ENCODE assay signal across 28 cellular contexts in genomic region chr9:134951461-134951860, GRCh38. TPM values are rescaled to one million over a fixed set of nuclear protein-coding genes. Genes with fewer than 3 reads are reported as not detected.
DNase-seq lines count a peak whose midpoint lies in the region; ATAC-seq and TF ChIP-seq lines count a peak whose summit lies in the region.
"Had no signal": no experiment of that assay in that cellular context is flagged by ENCODE, and none has a peak within 500 bp of the region (broad histone marks: within the 10 kb centered on the region; RNA-seq: fewer than 3 reads in every experiment).

No MANE protein-coding gene starts in this region.

- H3K27me3 ChIP-seq in RWPE2 (ENCODE audit: insufficient read depth, poor library complexity, severe bottlenecking): peaks cover 12% of the 10 kb centered on the region
- H3K27me3 ChIP-seq in spleen (replicated peaks in 1 of 7): peaks cover 0 to 13% (median 0%) of the 10 kb centered on the region in 7 donors
- no peaks in the 10 kb centered on the region for H3K27me3 ChIP-seq in trophoblast cell (ENCODE audit: insufficient read depth, low read length)
- H3K27me3 ChIP-seq: BE2C had no signal

- no peak overlapping the region for H2AFZ ChIP-seq in trophoblast cell (ENCODE audit: insufficient read depth, low read length, poor library complexity)
- H2AFZ ChIP-seq: PC-9 had no signal

- 90 to 96% (median 94%) methylated on average over 11 of the region's 11 CpGs for WGBS in spleen, 5 donors
- WGBS in trophoblast cell (ENCODE audit: extremely low coverage, insufficient coverage, insufficient read length): no CpG with 5 or more reads among the region's 11 CpGs

- no peak overlapping the region for H3K9ac ChIP-seq in trophoblast cell (ENCODE audit: low read length)
- H3K9ac ChIP-seq: KMS-11 had no signal

- no peak overlapping the region for H2BK12ac ChIP-seq in trophoblast cell (ENCODE audit: low read length)

- no peak for TF ChIP-seq POLR2A in spleen (IDR thresholded peaks at IDR 0.05)

- H2BK5ac ChIP-seq in trophoblast cell (ENCODE audit: low read depth, low read length, poor library complexity): no peak overlapping the region

- H3K9me3 ChIP-seq in RWPE2 (ENCODE audit: severe bottlenecking): no peaks in the 10 kb centered on the region
- peaks cover 0 to 6% (median 0%) of the 10 kb centered on the region in 8 donors for H3K9me3 ChIP-seq in spleen
- H3K9me3 ChIP-seq in trophoblast cell (ENCODE audit: insufficient read depth, low read depth, low read length): peaks cover 2% of the 10 kb centered on the region
- H3K9me3 ChIP-seq: BE2C had no signal

- no peaks in the 10 kb centered on the region for H3K4me1 ChIP-seq in RWPE2 (ENCODE audit: insufficient read depth, poor library complexity, severe bottlenecking)
- no peaks in the 10 kb centered on the region for H3K4me1 ChIP-seq in spleen
- no peaks in the 10 kb centered on the region for H3K4me1 ChIP-seq in trophoblast cell (ENCODE audit: control insufficient read depth in 1 of 2, insufficient read depth in 2 of 2, low read length in 2 of 2)

- no peak overlapping the region for H4K91ac ChIP-seq in trophoblast cell (ENCODE audit: low read depth, low read length)

- H3K18ac ChIP-seq in trophoblast cell (ENCODE audit: low read length): no peak overlapping the region

- no peaks in the 10 kb centered on the region for H3K79me1 ChIP-seq in trophoblast cell (ENCODE audit: low read length)

- no peak overlapping the region for H3K23ac ChIP-seq in trophoblast cell (ENCODE audit: low read length)

- H3K4me2 ChIP-seq in trophoblast cell (ENCODE audit: low read length): no peak overlapping the region
- H3K4me2 ChIP-seq: KMS-11, PC-9 had no signal

- H2AK5ac ChIP-seq in trophoblast cell (ENCODE audit: low read length): no peak overlapping the region

- no peak overlapping the region for H3K14ac ChIP-seq in trophoblast cell (ENCODE audit: low read length)

- H3K27ac ChIP-seq in RWPE2 (ENCODE audit: poor library complexity, severe bottlenecking) (no peak overlapping the region), spleen (no peak overlapping the region), trophoblast cell (ENCODE audit: low read depth, low read length) (no peak overlapping the region)
- H3K27ac ChIP-seq: HL-60, KMS-11, PC-9 had no signal

- ATAC-seq in RWPE2 (ENCODE audit: low read depth) (no peak), HG03521 (IDR thresholded peaks at IDR 0.05; ENCODE audit: unreplicated experiment) (no peak)

- H3K4ac ChIP-seq in trophoblast cell (ENCODE audit: low read depth, low read length): no peak overlapping the region

- H3K36me3 ChIP-seq in RWPE2 (ENCODE audit: low read depth) (no peaks in the 10 kb centered on the region), spleen (no peaks in the 10 kb centered on the region), trophoblast cell (ENCODE audit: control insufficient read depth in 1 of 2, insufficient read depth in 2 of 2, low read length in 2 of 2) (no peaks in the 10 kb centered on the region)
- H3K36me3 ChIP-seq: BE2C had no signal

- TF ChIP-seq CTCF in RWPE2 (IDR thresholded peaks at IDR 0.05; ENCODE audit: poor library complexity, severe bottlenecking) (no peak), spleen (IDR thresholded peaks at IDR 0.05 in 8 of 11, conservative IDR thresholded peaks at IDR 0.05 in 3 of 11) (no peak)

- H4K8ac ChIP-seq in trophoblast cell (ENCODE audit: low read depth, low read length): no peak overlapping the region

- no peak overlapping the region for H4K12ac ChIP-seq in trophoblast cell (ENCODE audit: low read depth, low read length)

- H3K4me3 ChIP-seq in RWPE2 (ENCODE audit: severe bottlenecking) (no peak overlapping the region), spleen (no peak overlapping the region), trophoblast cell (ENCODE audit: low read depth, low read length) (no peak overlapping the region)
- H3K4me3 ChIP-seq: PC-9 had no signal

- no peak overlapping the region for H2BK120ac ChIP-seq in trophoblast cell (ENCODE audit: insufficient read depth, low read length, poor library complexity)

- no peaks in the 10 kb centered on the region for H3K79me2 ChIP-seq in trophoblast cell (ENCODE audit: control insufficient read depth, insufficient read depth, low read length, poor library complexity)

- DNase-seq in activated effector memory CD4-positive, alpha-beta T cell treated with anti-CD3 and anti-CD28 coated beads, Interleukin-2, amount 50 U/mL, for 16 hours: peak; percentile 13
- DNase-seq in activated effector memory CD4-positive, alpha-beta T cell treated with Interleukin-2 at 50 U/mL for 16 hours: no peak
- peak; percentile 15 for DNase-seq in RWPE2 (ENCODE audit: low spot score)
- peak; percentile 64 for DNase-seq in mesenteric fat pad (ENCODE audit: low spot score)
- DNase-seq in spleen: peak; percentile 50
- no peak for DNase-seq in trophoblast cell
- DNase-seq in NCI-H1105 treated with DMSO at 0.1 percent for 48 hours (lab: John Stamatoyannopoulos, UW): no peak
- DNase-seq: 8988T, ACHN, BE2C, Calu3, DMS79 treated with DMSO at 0.1 percent for 48 hours, GF-D8, HCEC 1CT, NCI-H1048, NCI-H1417 treated with DMSO at 0.1 percent for 48 hours, NCI-H1694 treated with DMSO at 0.1 percent for 48 hours, NCI-H2081, NCI-H2227 treated with DMSO at 0.1 percent for 48 hours, NCI-H526 treated with DMSO at 0.1 percent for 48 hours, PC-9, SIG-M5 had no signal

- intact Hi-C loops in spleen (cut with DNase I; ENCODE audit: low total_unique reads): no loop called here

RNA-seq across cellular contexts. Expression of gene FCN1, which starts 33.7 kb away (rescaled TPM):
- 27.9 TPM for total RNA-seq in mesenteric fat pad
- 100 to 1,000 TPM in 3 of 7 donors, 10 to 100 TPM in 4; 33.1 to 209 (median 77.5) TPM for total RNA-seq in spleen
- 10 to 100 TPM in 2 of 3 donors, 1 to 10 TPM in 1; 5.2 to 30.0 (median 21.9) TPM for polyA plus RNA-seq in spleen
- polyA plus RNA-seq in trophoblast cell (2013): not detected in 2 replicates
- total RNA-seq: Calu3, H1, NCI-H460, PC-9, RPMI7951 had no signal
- polyA plus RNA-seq: H1 had no signal

Comparison
In these comparisons a context has a peak if more than half of its experiments do, and no peak if none do; other contexts are left out.
1. DNase-seq: peak in activated effector memory CD4-positive, alpha-beta T cell treated with anti-CD3 and anti-CD28 coated beads, Interleukin-2, amount 50 U/mL, for 16 hours (single experiment), RWPE2 (single experiment), mesenteric fat pad (single experiment) and spleen (single experiment); none in activated effector memory CD4-positive, alpha-beta T cell treated with Interleukin-2 at 50 U/mL for 16 hours (single experiment), trophoblast cell (0 of 2) and NCI-H1105 treated with DMSO at 0.1 percent for 48 hours (single experiment).